ENCODE assay signal across 9 cellular contexts in the genomic region with DNA sequence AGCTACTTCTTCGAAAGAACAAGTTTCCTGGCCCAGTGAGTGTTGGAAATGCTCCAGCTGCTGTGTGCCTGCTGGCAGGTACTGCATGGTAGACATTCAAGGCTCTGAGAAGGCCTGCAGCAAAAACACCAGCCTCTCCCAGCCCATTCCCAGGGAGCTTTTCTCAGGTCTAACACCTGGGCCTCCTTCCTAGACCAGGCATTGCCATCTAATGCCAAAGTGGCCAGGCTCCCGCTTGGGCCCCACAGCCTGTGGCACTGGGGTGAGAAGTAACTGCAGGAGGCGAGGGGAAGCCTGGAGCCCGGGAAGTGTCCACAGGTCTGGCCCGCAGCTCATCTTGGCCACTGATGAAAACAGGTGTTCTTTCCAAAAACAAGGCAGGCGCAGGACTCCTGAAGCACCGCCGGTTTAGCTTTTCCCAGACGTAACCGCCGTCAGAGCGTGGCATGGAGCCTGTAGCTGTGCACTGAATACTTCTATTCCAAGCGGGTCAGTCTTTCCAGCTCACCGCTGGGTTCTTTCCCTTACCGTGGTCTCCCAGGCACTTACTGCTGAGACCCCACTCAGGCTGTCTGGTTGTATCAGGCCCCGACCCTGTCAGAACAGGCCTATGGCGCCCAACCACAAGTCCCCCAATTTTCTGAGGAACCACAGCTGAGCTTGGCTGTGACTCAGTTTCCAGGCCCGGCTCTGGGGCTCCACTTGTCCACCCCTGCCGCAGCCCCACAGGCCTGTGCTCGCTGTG. TPM values are rescaled to one million over a fixed set of nuclear protein-coding genes. Genes with fewer than 3 reads are reported as not detected.
A peak's percentile ranks its signal among the peaks of the same experiment; 100 is the strongest.
DNase-seq lines count a peak whose midpoint lies in the region; ATAC-seq, FAIRE-seq and TF ChIP-seq lines count a peak whose summit lies in the region.
"Had no signal": no experiment of that assay in that cellular context is flagged by ENCODE, and none has a peak within 500 bp of the region (broad histone marks: within the 10 kb centered on the region; RNA-seq: fewer than 3 reads in every experiment).

No MANE protein-coding gene starts in this region.

- H3K36me3 Mint-ChIP-seq in CD4-positive, alpha-beta memory T cell = peaks cover 0 to 11% of the 10 kb centered on the region in 2 donors
- H3K36me3 Mint-ChIP-seq in effector memory CD8-positive, alpha-beta T cell (ENCODE audit: insufficient read depth) = peaks cover 24% of the 10 kb centered on the region

- H3K4me1 Mint-ChIP-seq in CD4-positive, alpha-beta memory T cell = peaks cover 9 to 41% (median 25%) of the 10 kb centered on the region in 4 donors
- peaks cover 34 to 40% of the 10 kb centered on the region in 2 donors for H3K4me1 Mint-ChIP-seq in effector memory CD8-positive, alpha-beta T cell (ENCODE audit: low read depth in 2 of 2)

- H3K27ac ChIP-seq in CD4-positive, alpha-beta memory T cell (ENCODE audit: low read depth, low read length) = peak overlapping the region; percentile 41
- peak overlapping the region; percentile 70 to 84 for H3K27ac ChIP-seq in ovary

- no peak for TF ChIP-seq CTCF in ovary (IDR thresholded peaks at IDR 0.05)

- H3K27me3 ChIP-seq in CD4-positive, alpha-beta memory T cell (ENCODE audit: insufficient read depth, low read length) = no peaks in the 10 kb centered on the region
- no peaks in the 10 kb centered on the region for H3K27me3 ChIP-seq in ovary

- no peaks in the 10 kb centered on the region for H3K27me3 Mint-ChIP-seq in CD4-positive, alpha-beta memory T cell
- H3K27me3 Mint-ChIP-seq in effector memory CD8-positive, alpha-beta T cell = no peaks in the 10 kb centered on the region

- H3K4me1 ChIP-seq in CD4-positive, alpha-beta memory T cell (ENCODE audit: insufficient read depth, low read length) = peaks cover 41% of the 10 kb centered on the region
- H3K4me1 ChIP-seq in ovary (ENCODE audit: insufficient read depth) = peaks cover 14% of the 10 kb centered on the region

- 51 to 69% (median 55%) methylated on average over 20 of the region's 20 CpGs for WGBS in ovary, 3 donors

- FAIRE-seq in RCC 7860 (lab: Jason Lieb, UNC) = no peak
- FAIRE-seq: islet of Langerhans had no signal

- H3K4me3 ChIP-seq in CD4-positive, alpha-beta memory T cell (ENCODE audit: low read length in 2 of 2) = no peak overlapping the region
- no peak overlapping the region for H3K4me3 ChIP-seq in ovary

- intact Hi-C loops in CD4-positive, alpha-beta memory T cell (cut with micrococcal nuclease) = loop anchor here (10.0 kb wide), 1 partner anchor 167 kb away; no protein-coding TSS in a partner anchor
- intact Hi-C loops in ovary (cut with DNase I) = loop anchor here in 3 of 4 donors (5.0 to 10.0 kb wide), 3 partner anchors 80 to 167 kb away; a partner anchor contains a TSS

- H3K36me3 ChIP-seq in CD4-positive, alpha-beta memory T cell (ENCODE audit: insufficient read depth, low read length) = peaks cover 11% of the 10 kb centered on the region
- no peaks in the 10 kb centered on the region for H3K36me3 ChIP-seq in ovary

- peak overlapping the region; percentile 40 to 74 (median 68) for H3K4me3 Mint-ChIP-seq in CD4-positive, alpha-beta memory T cell
- peak overlapping the region; percentile 66 to 96 for H3K4me3 Mint-ChIP-seq in effector memory CD8-positive, alpha-beta T cell

- no peak for DNase-seq in CD4-positive, alpha-beta memory T cell
- DNase-seq in NCI-H69 (lab: John Stamatoyannopoulos, UW) (peak; percentile 24), ovary (peak in 2 of 5 donors; percentile 29 to 44), RCC 7860 (ENCODE audit: low spot score) (no peak), SKM-1 treated with dmso at 0.1 percent for 144 hours (lab: John Stamatoyannopoulos, UW; ENCODE audit: unreplicated experiment) (no peak), COR-L47 (lab: John Stamatoyannopoulos, UW) (no peak)
- DNase-seq in effector memory CD8-positive, alpha-beta T cell = no peak
- no peak for DNase-seq in stimulated activated CD8-positive, alpha-beta memory T cell treated with anti-CD3 and anti-CD28 coated beads, Interleukin-4, amount 100 ng/mL, for 48 hours

- no peak for TF ChIP-seq EP300 in ovary (IDR thresholded peaks at IDR 0.05)

- H3K27ac Mint-ChIP-seq in CD4-positive, alpha-beta memory T cell = peak overlapping the region; percentile 78 to 96 (median 93)
- H3K27ac Mint-ChIP-seq in effector memory CD8-positive, alpha-beta T cell = peak overlapping the region; percentile 98

- no peaks in the 10 kb centered on the region for H3K9me3 Mint-ChIP-seq in CD4-positive, alpha-beta memory T cell
- H3K9me3 Mint-ChIP-seq in effector memory CD8-positive, alpha-beta T cell = no peaks in the 10 kb centered on the region

- POLR2A ChIA-PET in CD4-positive, alpha-beta memory T cell (lab: Charles Lee; ENCODE audit: partially characterized antibody) = interaction anchor here (0.9 to 1.3 kb wide), 5 partner anchors 9 to 153 kb away, joined by 3 to 4 read pairs (median 3); no protein-coding TSS in a partner anchor

- H3K9me3 ChIP-seq in CD4-positive, alpha-beta memory T cell (ENCODE audit: control insufficient read depth in 1 of 2, low read length in 2 of 2) = no peaks in the 10 kb centered on the region
- no peaks in the 10 kb centered on the region for H3K9me3 ChIP-seq in ovary

- CTCF ChIA-PET in CD4-positive, alpha-beta memory T cell (lab: Charles Lee; ENCODE audit: partially characterized antibody) = interaction anchor here (1.1 to 1.2 kb wide), 2 partner anchors 11 to 174 kb away, joined by 3 read pairs; no protein-coding TSS in a partner anchor

- ATAC-seq in effector memory CD8-positive, alpha-beta T cell (replicated peaks) = no peak

- no peak for TF ChIP-seq POLR2A in ovary (IDR thresholded peaks at IDR 0.05)

RNA-seq across cellular contexts. Expression of a gene that starts 1.2 kb away (rescaled TPM):
- 100 to 1,000 TPM; 261 to 266 TPM for total RNA-seq in CD4-positive, alpha-beta memory T cell
- polyA plus RNA-seq in CD4-positive, alpha-beta memory T cell = 10 to 100 TPM; 46.2 to 60.1 TPM
- total RNA-seq in ovary = 100 to 1,000 TPM in 2 of 7 donors, 10 to 100 TPM in 5; 55.8 to 109 (median 78.6) TPM
- polyA plus RNA-seq in ovary = 10 to 100 TPM in 1 of 2 donors, 1 to 10 TPM in 1; 2.2 to 77.4 TPM

RNA-seq across cellular contexts. Expression of a gene that starts 7.2 kb away (rescaled TPM):
- 10 to 100 TPM; 70.0 to 79.3 TPM for total RNA-seq in CD4-positive, alpha-beta memory T cell
- polyA plus RNA-seq in CD4-positive, alpha-beta memory T cell = 100 to 1,000 TPM; 140 to 143 TPM
- 100 to 1,000 TPM in 5 of 7 donors, 10 to 100 TPM in 2; 95.6 to 163 (median 107) TPM for total RNA-seq in ovary
- 10 to 100 TPM; 15.3 to 80.1 TPM for polyA plus RNA-seq in ovary

RNA-seq across cellular contexts. Expression of a gene that starts 27.5 kb away (rescaled TPM):
- 1 to 10 TPM in 1 of 2 experiments, under 1 TPM in 1; 0.72 to 1.0 TPM for total RNA-seq in CD4-positive, alpha-beta memory T cell
- not detected for polyA plus RNA-seq in CD4-positive, alpha-beta memory T cell
- total RNA-seq in ovary = 10 to 100 TPM in 3 of 7 donors, 1 to 10 TPM in 4; 1.8 to 65.3 (median 8.9) TPM
- polyA plus RNA-seq in ovary = 1 to 10 TPM; 3.9 to 4.7 TPM

RNA-seq across cellular contexts. Expression of a gene that starts 33.8 kb away (rescaled TPM):
- 10 to 100 TPM; 22.4 to 26.8 TPM for total RNA-seq in CD4-positive, alpha-beta memory T cell
- 10 to 100 TPM; 25.1 to 27.1 TPM for polyA plus RNA-seq in CD4-positive, alpha-beta memory T cell
- total RNA-seq in ovary = 10 to 100 TPM in 6 of 7 donors, 1 to 10 TPM in 1; 9.0 to 39.6 (median 14.2) TPM
- 10 to 100 TPM in 1 of 2 donors, 1 to 10 TPM in 1; 9.6 to 11.1 TPM for polyA plus RNA-seq in ovary
